ENCODE assay signal across 19 cellular contexts in the genomic region with DNA sequence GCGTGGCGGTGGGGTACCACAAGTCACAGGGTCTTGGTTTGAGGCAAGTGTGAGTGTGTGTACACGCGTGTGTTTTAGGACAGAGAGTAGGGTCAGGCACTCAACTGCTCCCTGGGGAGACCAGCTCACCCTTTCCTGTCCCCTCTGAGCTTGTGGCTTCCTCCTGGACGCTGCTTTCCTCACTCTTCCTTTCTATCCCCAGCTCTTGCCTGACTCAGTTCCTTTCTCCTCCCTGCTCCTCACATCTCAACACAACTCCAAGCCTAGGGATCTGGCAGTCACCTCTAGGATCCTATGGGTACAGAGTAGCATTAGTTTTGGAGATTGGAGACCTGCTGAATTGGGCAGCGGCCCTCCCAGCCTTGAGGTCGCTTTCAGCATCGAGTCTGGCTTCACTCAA. TPM values are rescaled to one million over a fixed set of nuclear protein-coding genes. Genes with fewer than 3 reads are reported as not detected.
DNase-seq lines count a peak whose midpoint lies in the region; ATAC-seq lines count a peak whose summit lies in the region.
"Had no signal": no experiment of that assay in that cellular context is flagged by ENCODE, and none has a peak within 500 bp of the region (broad histone marks: within the 10 kb centered on the region; RNA-seq: fewer than 3 reads in every experiment).

No MANE protein-coding gene starts in this region.

- peaks cover 5 to 64% (median 40%) of the 10 kb centered on the region in 4 donors for H3K4me1 Mint-ChIP-seq in CD4-positive, CD25-positive, alpha-beta regulatory T cell
- peaks cover 65 to 76% (median 69%) of the 10 kb centered on the region in 3 donors for H3K4me1 Mint-ChIP-seq in T-cell
- peaks cover 72 to 76% of the 10 kb centered on the region in 2 donors for H3K4me1 Mint-ChIP-seq in immature natural killer cell
- H3K4me1 Mint-ChIP-seq in stimulated activated effector memory CD8-positive, alpha-beta T cell treated with anti-CD3 and anti-CD28 coated beads, Interleukin-12 subunit alpha, Interleukin-12 subunit beta, amount 100 ng/mL, for 72 hours, result peaks cover 82% of the 10 kb centered on the region
- H3K4me1 Mint-ChIP-seq in activated CD4-positive, alpha-beta T cell treated with anti-CD3 and anti-CD28 coated beads, Interleukin-2, amount 10 ng/mL, durations not matched to agents 24 days and 14 days, result peaks cover 29% of the 10 kb centered on the region

- peaks cover 40% of the 10 kb centered on the region for H3K27me3 Mint-ChIP-seq in CD4-positive, CD25-positive, alpha-beta regulatory T cell
- peaks cover 7 to 17% of the 10 kb centered on the region in 2 donors for H3K27me3 Mint-ChIP-seq in T-cell
- H3K27me3 Mint-ChIP-seq in immature natural killer cell (ENCODE audit: low read depth in 3 of 3), result peaks cover 14 to 23% (median 22%) of the 10 kb centered on the region in 3 donors
- peaks cover 56% of the 10 kb centered on the region for H3K27me3 Mint-ChIP-seq in activated CD4-positive, alpha-beta T cell treated with anti-CD3 and anti-CD28 coated beads, Interleukin-2, amount 10 ng/mL, durations not matched to agents 24 days and 14 days

- H3K27ac Mint-ChIP-seq in CD4-positive, CD25-positive, alpha-beta regulatory T cell, result peak overlapping the region; percentile 2 to 87 (median 83)
- peak overlapping the region; percentile 29 to 71 for H3K27ac Mint-ChIP-seq in T-cell
- H3K27ac Mint-ChIP-seq in immature natural killer cell, result peak overlapping the region in 4 of 6 donors; percentile 9 to 75 (median 38)
- no peak overlapping the region for H3K27ac Mint-ChIP-seq in stimulated activated effector memory CD8-positive, alpha-beta T cell treated with anti-CD3 and anti-CD28 coated beads, Interleukin-12 subunit alpha, Interleukin-12 subunit beta, amount 100 ng/mL, for 72 hours
- H3K27ac Mint-ChIP-seq in activated CD4-positive, alpha-beta T cell treated with anti-CD3 and anti-CD28 coated beads, Interleukin-2, amount 10 ng/mL, durations not matched to agents 24 days and 14 days, result no peak overlapping the region
- H3K27ac Mint-ChIP-seq: activated naive CD8-positive, alpha-beta T cell treated with anti-CD3 and anti-CD28 coated beads for 36 hours; endodermal cell had no signal

- no peak for ATAC-seq in CD4-positive, CD25-positive, alpha-beta regulatory T cell (ENCODE audit: low read depth in 2 of 2)
- no peak for ATAC-seq in T-cell (replicated peaks in 1 of 4)
- ATAC-seq in stimulated activated effector memory CD8-positive, alpha-beta T cell treated with anti-CD3 and anti-CD28 coated beads, Interleukin-12 subunit alpha, Interleukin-12 subunit beta, amount 100 ng/mL, for 72 hours, result no peak
- no peak for ATAC-seq in HG03097 (IDR thresholded peaks at IDR 0.05; ENCODE audit: low FRiP score, unreplicated experiment)
- ATAC-seq: lower lobe of right lung had no signal

- peaks cover 33% of the 10 kb centered on the region for H3K4me1 ChIP-seq in CD4-positive, CD25-positive, alpha-beta regulatory T cell (ENCODE audit: control insufficient read depth, insufficient read depth, low read length, poor library complexity, severe bottlenecking)

- DNase-seq in CD4-positive, CD25-positive, alpha-beta regulatory T cell, result no peak
- no peak for DNase-seq in T-cell
- DNase-seq in immature natural killer cell, result no peak
- DNase-seq in stimulated activated effector memory CD8-positive, alpha-beta T cell treated with anti-CD3 and anti-CD28 coated beads, Interleukin-12 subunit alpha, Interleukin-12 subunit beta, amount 100 ng/mL, for 72 hours (ENCODE audit: low spot score in 2 of 2), result no peak
- DNase-seq in activated CD4-positive, alpha-beta T cell treated with anti-CD3 and anti-CD28 coated beads, Interleukin-2, amount 10 ng/mL, durations not matched to agents 24 days and 14 days, result no peak
- no peak for DNase-seq in DMS53 (lab: John Stamatoyannopoulos, UW)
- no peak for DNase-seq in H7
- DNase-seq: activated naive CD8-positive, alpha-beta T cell treated with anti-CD3 and anti-CD28 coated beads for 36 hours; BE2C; caudate nucleus; DMS79 treated with DMSO at 0.1 percent for 48 hours; endodermal cell; KBM-7; lower lobe of right lung; NK-92 treated with Interleukin-12 subunit alpha and Interleukin-12 subunit beta, amount 100 ng/mL, for 24 hours; Right ventricle myocardium superior had no signal

- peak overlapping the region; percentile 29 for H3K27ac ChIP-seq in CD4-positive, CD25-positive, alpha-beta regulatory T cell (ENCODE audit: insufficient read depth, low read length, poor library complexity, severe bottlenecking)
- H3K27ac ChIP-seq: lower lobe of right lung had no signal

- no peaks in the 10 kb centered on the region for H3K27me3 ChIP-seq in CD4-positive, CD25-positive, alpha-beta regulatory T cell (ENCODE audit: control insufficient read depth, insufficient read depth, low read length)
- peaks cover 13% of the 10 kb centered on the region for H3K27me3 ChIP-seq in H7 (ENCODE audit: control insufficient read depth, insufficient read depth, low read length)

- H3K4me3 ChIP-seq in CD4-positive, CD25-positive, alpha-beta regulatory T cell (ENCODE audit: low read depth, low read length), result no peak overlapping the region
- no peak overlapping the region for H3K4me3 ChIP-seq in H7 (ENCODE audit: insufficient read depth, low read depth, low read length)
- H3K4me3 ChIP-seq: lower lobe of right lung, skin epidermis had no signal

- peaks cover 0 to 1% (median 0%) of the 10 kb centered on the region in 7 donors for H3K9me3 Mint-ChIP-seq in CD4-positive, CD25-positive, alpha-beta regulatory T cell
- no peaks in the 10 kb centered on the region for H3K9me3 Mint-ChIP-seq in T-cell
- H3K9me3 Mint-ChIP-seq in immature natural killer cell, result peaks cover 0 to 2% (median 0%) of the 10 kb centered on the region in 6 donors
- no peaks in the 10 kb centered on the region for H3K9me3 Mint-ChIP-seq in stimulated activated effector memory CD8-positive, alpha-beta T cell treated with anti-CD3 and anti-CD28 coated beads, Interleukin-12 subunit alpha, Interleukin-12 subunit beta, amount 100 ng/mL, for 72 hours
- H3K9me3 Mint-ChIP-seq in activated CD4-positive, alpha-beta T cell treated with anti-CD3 and anti-CD28 coated beads, Interleukin-2, amount 10 ng/mL, durations not matched to agents 24 days and 14 days, result no peaks in the 10 kb centered on the region
- H3K9me3 Mint-ChIP-seq: activated naive CD8-positive, alpha-beta T cell treated with anti-CD3 and anti-CD28 coated beads for 36 hours; endodermal cell had no signal

- CTCF ChIA-PET in T-cell (lab: Charles Lee), result interaction anchor here (1.2 to 2.5 kb wide), 3 partner anchors 12 to 18 kb away, joined by 3 to 6 read pairs (median 5); no protein-coding TSS in a partner anchor

- peak overlapping the region in 2 of 4 donors; percentile 29 to 47 for H3K4me3 Mint-ChIP-seq in CD4-positive, CD25-positive, alpha-beta regulatory T cell
- no peak overlapping the region for H3K4me3 Mint-ChIP-seq in T-cell
- H3K4me3 Mint-ChIP-seq in immature natural killer cell, result peak overlapping the region; percentile 7 to 68 (median 57)
- H3K4me3 Mint-ChIP-seq in stimulated activated effector memory CD8-positive, alpha-beta T cell treated with anti-CD3 and anti-CD28 coated beads, Interleukin-12 subunit alpha, Interleukin-12 subunit beta, amount 100 ng/mL, for 72 hours, result peak overlapping the region; percentile 17
- H3K4me3 Mint-ChIP-seq in activated CD4-positive, alpha-beta T cell treated with anti-CD3 and anti-CD28 coated beads, Interleukin-2, amount 10 ng/mL, durations not matched to agents 24 days and 14 days, result no peak overlapping the region
- H3K4me3 Mint-ChIP-seq: activated naive CD8-positive, alpha-beta T cell treated with anti-CD3 and anti-CD28 coated beads for 36 hours had no signal

- H3K9me3 ChIP-seq in CD4-positive, CD25-positive, alpha-beta regulatory T cell (ENCODE audit: control insufficient read depth in 2 of 2, low read length in 2 of 2), result no peaks in the 10 kb centered on the region
- H3K9me3 ChIP-seq: BE2C, lower lobe of right lung had no signal

- no peaks in the 10 kb centered on the region for H3K36me3 ChIP-seq in CD4-positive, CD25-positive, alpha-beta regulatory T cell (ENCODE audit: control insufficient read depth, insufficient read depth, low read length)
- no peaks in the 10 kb centered on the region for H3K36me3 ChIP-seq in H7 (replicated peaks; ENCODE audit: control insufficient read depth, insufficient read depth, low read length)
- H3K36me3 ChIP-seq: BE2C had no signal

- POLR2A ChIA-PET in T-cell (lab: Charles Lee), result interaction anchor here in 1 of 2 donors (1.8 kb wide), 1 partner anchor 16 kb away, joined by 5 read pairs; the partner anchor contains the start of gene POLD4

- H3K36me3 Mint-ChIP-seq in CD4-positive, CD25-positive, alpha-beta regulatory T cell, result peaks cover 7% of the 10 kb centered on the region
- H3K36me3 Mint-ChIP-seq in T-cell (peaks cover 5% of the 10 kb centered on the region), immature natural killer cell (peaks cover 5 to 15% (median 14%) of the 10 kb centered on the region in 3 donors)
- H3K36me3 Mint-ChIP-seq in stimulated activated effector memory CD8-positive, alpha-beta T cell treated with anti-CD3 and anti-CD28 coated beads, Interleukin-12 subunit alpha, Interleukin-12 subunit beta, amount 100 ng/mL, for 72 hours, result peaks cover 28% of the 10 kb centered on the region
- peaks cover 3% of the 10 kb centered on the region for H3K36me3 Mint-ChIP-seq in activated CD4-positive, alpha-beta T cell treated with anti-CD3 and anti-CD28 coated beads, Interleukin-2, amount 10 ng/mL, durations not matched to agents 24 days and 14 days (ENCODE audit: low read depth)
- H3K36me3 Mint-ChIP-seq: activated naive CD8-positive, alpha-beta T cell treated with anti-CD3 and anti-CD28 coated beads for 36 hours had no signal

- intact Hi-C loops in activated CD4-positive, alpha-beta T cell treated with anti-CD3 and anti-CD28 coated beads, Interleukin-2, amount 10 ng/mL, durations not matched to agents 24 days and 14 days (cut with micrococcal nuclease), result no loop called here

RNA-seq across cellular contexts. Expression of gene CLCF1, which starts 4.1 kb away (rescaled TPM):
- total RNA-seq in CD4-positive, CD25-positive, alpha-beta regulatory T cell, result 3.0 TPM
- polyA plus RNA-seq in CD4-positive, CD25-positive, alpha-beta regulatory T cell, result 1 to 10 TPM in 1 of 4 donors, under 1 TPM in 3; 0.10 to 1.3 (median 0.40) TPM
- total RNA-seq in T-cell, result 1 to 10 TPM; 2.2 to 8.5 (median 4.1) TPM
- polyA plus RNA-seq in immature natural killer cell, result 1 to 10 TPM in 1 of 3 donors, under 1 TPM in 1, not detected in 1; 0.34 to 2.2 TPM
- 0.63 and 0.66 TPM in 2 replicates for total RNA-seq in activated CD4-positive, alpha-beta T cell treated with anti-CD3 and anti-CD28 coated beads, Interleukin-2, amount 10 ng/mL, durations not matched to agents 24 days and 14 days
- 3.7 and 4.4 TPM in 2 replicates for total RNA-seq in H7 (2014; rRNA removed; shearing (Covaris generic))

RNA-seq across cellular contexts. Expression of gene POLD4, which starts 15.9 kb away (rescaled TPM):
- 60.6 TPM for total RNA-seq in CD4-positive, CD25-positive, alpha-beta regulatory T cell
- 100 to 1,000 TPM; 103 to 127 (median 118) TPM for polyA plus RNA-seq in CD4-positive, CD25-positive, alpha-beta regulatory T cell
- total RNA-seq in T-cell, result 100 to 1,000 TPM in 2 of 5 donors, 10 to 100 TPM in 3; 55.1 to 107 (median 98.0) TPM
- polyA plus RNA-seq in immature natural killer cell, result 100 to 1,000 TPM in 2 of 3 donors, 10 to 100 TPM in 1; 86.1 to 131 (median 118) TPM
- total RNA-seq in activated CD4-positive, alpha-beta T cell treated with anti-CD3 and anti-CD28 coated beads, Interleukin-2, amount 10 ng/mL, durations not matched to agents 24 days and 14 days, result 36.0 and 36.4 TPM in 2 replicates
- total RNA-seq in H7 (2014; rRNA removed; shearing (Covaris generic)), result 49.8 and 53.9 TPM in 2 replicates

RNA-seq across cellular contexts. Expression of gene RAD9A, which starts 22.5 kb away (rescaled TPM):
- total RNA-seq in CD4-positive, CD25-positive, alpha-beta regulatory T cell, result 27.5 TPM
- 1 to 10 TPM; 3.5 to 6.7 (median 6.4) TPM for polyA plus RNA-seq in CD4-positive, CD25-positive, alpha-beta regulatory T cell
- total RNA-seq in T-cell, result 10 to 100 TPM; 34.9 to 63.8 (median 56.2) TPM
- polyA plus RNA-seq in immature natural killer cell, result 10 to 100 TPM; 10.2 to 12.8 (median 11.6) TPM
- total RNA-seq in activated CD4-positive, alpha-beta T cell treated with anti-CD3 and anti-CD28 coated beads, Interleukin-2, amount 10 ng/mL, durations not matched to agents 24 days and 14 days, result 31.6 and 34.3 TPM in 2 replicates
- 20.2 and 27.0 TPM in 2 replicates for total RNA-seq in H7 (2014; rRNA removed; shearing (Covaris generic))

RNA-seq across cellular contexts. Expression of gene PPP1CA, which starts 32.4 kb away (rescaled TPM):
- 160 TPM for total RNA-seq in CD4-positive, CD25-positive, alpha-beta regulatory T cell
- 100 to 1,000 TPM; 547 to 762 (median 622) TPM for polyA plus RNA-seq in CD4-positive, CD25-positive, alpha-beta regulatory T cell
- 100 to 1,000 TPM; 118 to 198 (median 186) TPM for total RNA-seq in T-cell
- polyA plus RNA-seq in immature natural killer cell, result 1,000 to 10,000 TPM in 1 of 3 donors, 100 to 1,000 TPM in 2; 830 to 1,276 (median 950) TPM
- total RNA-seq in activated CD4-positive, alpha-beta T cell treated with anti-CD3 and anti-CD28 coated beads, Interleukin-2, amount 10 ng/mL, durations not matched to agents 24 days and 14 days, result 251 and 252 TPM in 2 replicates
- 246 and 314 TPM in 2 replicates for total RNA-seq in H7 (2014; rRNA removed; shearing (Covaris generic))

RNA-seq across cellular contexts. Expression of gene TBC1D10C, which starts 34.6 kb away (rescaled TPM):
- total RNA-seq in CD4-positive, CD25-positive, alpha-beta regulatory T cell, result 312 TPM
- polyA plus RNA-seq in CD4-positive, CD25-positive, alpha-beta regulatory T cell, result 100 to 1,000 TPM; 328 to 504 (median 378) TPM
- total RNA-seq in T-cell, result 100 to 1,000 TPM; 288 to 449 (median 436) TPM
- polyA plus RNA-seq in immature natural killer cell, result 100 to 1,000 TPM; 396 to 531 (median 451) TPM
- 115 and 119 TPM in 2 replicates for total RNA-seq in activated CD4-positive, alpha-beta T cell treated with anti-CD3 and anti-CD28 coated beads, Interleukin-2, amount 10 ng/mL, durations not matched to agents 24 days and 14 days
- total RNA-seq in H7 (2014; rRNA removed; shearing (Covaris generic)), result 0.44 and 0.52 TPM in 2 replicates
- total RNA-seq: frontal cortex had no signal

Comparison
In these comparisons a context has a peak if more than half of its experiments do, and no peak if none do; other contexts are left out.
1. H3K27ac Mint-ChIP-seq: peak in CD4-positive, CD25-positive, alpha-beta regulatory T cell (3 of 3), T-cell (2 of 2) and immature natural killer cell (4 of 6); none in stimulated activated effector memory CD8-positive, alpha-beta T cell treated with anti-CD3 and anti-CD28 coated beads, Interleukin-12 subunit alpha, Interleukin-12 subunit beta, amount 100 ng/mL, for 72 hours (single experiment) and activated CD4-positive, alpha-beta T cell treated with anti-CD3 and anti-CD28 coated beads, Interleukin-2, amount 10 ng/mL, durations not matched to agents 24 days and 14 days (single experiment).
2. H3K4me3 Mint-ChIP-seq: peak in immature natural killer cell (5 of 5) and stimulated activated effector memory CD8-positive, alpha-beta T cell treated with anti-CD3 and anti-CD28 coated beads, Interleukin-12 subunit alpha, Interleukin-12 subunit beta, amount 100 ng/mL, for 72 hours (single experiment); none in T-cell (0 of 3) and activated CD4-positive, alpha-beta T cell treated with anti-CD3 and anti-CD28 coated beads, Interleukin-2, amount 10 ng/mL, durations not matched to agents 24 days and 14 days (single experiment).